Comparison of ENCODE assay signal across 12 cellular contexts in genomic region chr4:2255501-2256155, GRCh38. TPM values are rescaled to one million over a fixed set of nuclear protein-coding genes. Genes with fewer than 3 reads are reported as not detected.
DNase-seq lines count a peak whose midpoint lies in the region; ATAC-seq and TF ChIP-seq lines count a peak whose summit lies in the region.
"Had no signal": no experiment of that assay in that cellular context is flagged by ENCODE, and none has a peak within 500 bp of the region (broad histone marks: within the 10 kb centered on the region; RNA-seq: fewer than 3 reads in every experiment).

No MANE protein-coding gene starts in this region.

- intact Hi-C loops in ascending aorta (cut with DNase I) (loop anchor here (2.0 kb wide), 1 partner anchor 1037 kb away; the partner anchor contains the start of gene RGS12), left cardiac atrium (cut with DNase I) (no loop called here), sigmoid colon (cut with DNase I) (no loop called here)

- H3K9ac ChIP-seq in neural progenitor cell: no peak overlapping the region

- TF ChIP-seq POLR2A in sigmoid colon (IDR thresholded peaks at IDR 0.05): no peak

- H3K79me2 ChIP-seq in neural progenitor cell (ENCODE audit: low read depth): peaks cover 15% of the 10 kb centered on the region

- H3F3A ChIP-seq in neural progenitor cell (ENCODE audit: low read depth): no peaks in the 10 kb centered on the region

- H3K36me3 Mint-ChIP-seq in neural progenitor cell: peaks cover 13% of the 10 kb centered on the region

- ATAC-seq in left cardiac atrium (peak; percentile 42 to 55), GM18520 (IDR thresholded peaks at IDR 0.05; ENCODE audit: unreplicated experiment) (no peak), HG03196 (IDR thresholded peaks at IDR 0.05; ENCODE audit: unreplicated experiment) (no peak)

- H3K27me3 ChIP-seq in GM06990 (replicated peaks; ENCODE audit: control insufficient read depth, insufficient read depth, low read length): no peaks in the 10 kb centered on the region
- H3K27me3 ChIP-seq in ascending aorta: no peaks in the 10 kb centered on the region
- no peaks in the 10 kb centered on the region for H3K27me3 ChIP-seq in sigmoid colon
- H3K27me3 ChIP-seq in neural progenitor cell: no peaks in the 10 kb centered on the region

- no peaks in the 10 kb centered on the region for H3K9me3 ChIP-seq in ascending aorta
- no peaks in the 10 kb centered on the region for H3K9me3 ChIP-seq in sigmoid colon
- H3K9me3 ChIP-seq in neural progenitor cell (ENCODE audit: low read depth): no peaks in the 10 kb centered on the region

- H3K36me3 ChIP-seq in GM06990 (ENCODE audit: control insufficient read depth, insufficient read depth, low read length) (peaks cover 28% of the 10 kb centered on the region), ascending aorta (peaks cover 21 to 43% of the 10 kb centered on the region in 2 donors), sigmoid colon (peaks cover 8 to 52% (median 29%) of the 10 kb centered on the region in 4 donors), neural progenitor cell (no peaks in the 10 kb centered on the region)

- no peaks in the 10 kb centered on the region for H3K9me3 Mint-ChIP-seq in neural progenitor cell

- TF ChIP-seq EP300 in sigmoid colon (IDR thresholded peaks at IDR 0.05): no peak

- peaks cover 10% of the 10 kb centered on the region for H3K27me3 Mint-ChIP-seq in neural progenitor cell (ENCODE audit: insufficient read depth, low read depth)

- no peak overlapping the region for H2AFZ ChIP-seq in neural progenitor cell (replicated peaks)

- H3K4me2 ChIP-seq in neural progenitor cell: no peak overlapping the region
- H3K4me2 ChIP-seq: smooth muscle cell had no signal

- H3K4me3 ChIP-seq in GM06990 (replicated peaks; ENCODE audit: low read depth, low read length) (no peak overlapping the region), ascending aorta (peak overlapping the region; percentile 26 to 98), sigmoid colon (peak overlapping the region in 3 of 4 donors; percentile 16 to 27 (median 25)), neural progenitor cell (no peak overlapping the region)
- H3K4me3 ChIP-seq: smooth muscle cell had no signal

- H3K4me1 Mint-ChIP-seq in neural progenitor cell: peaks cover 5% of the 10 kb centered on the region

- DNase-seq in GM06990 (ENCODE audit: extremely low read depth, insufficient read length) (peak; percentile 4), ascending aorta (ENCODE audit: low spot score in 2 of 2) (peak; percentile 11 to 65), left cardiac atrium (peak; percentile 55), sigmoid colon (peak; percentile 76), neural progenitor cell (ENCODE audit: low spot score) (no peak), GM03348 (ENCODE audit: low spot score) (no peak)
- DNase-seq: activated gamma-delta T cell treated with Interleukin-2 at 50 U/mL for 16 hours, hippocampal formation, NCI-H187 had no signal

- H4K20me1 ChIP-seq in neural progenitor cell (ENCODE audit: low read depth): peaks cover 88% of the 10 kb centered on the region

- 76 to 85% methylated on average over 18 of the region's 18 CpGs for WGBS in sigmoid colon, 2 donors

- H3K4me3 Mint-ChIP-seq in neural progenitor cell: no peak overlapping the region

- TF ChIP-seq CTCF in GM06990 (IDR thresholded peaks at IDR 0.05; ENCODE audit: insufficient read depth, low read length, poor library complexity, severe bottlenecking): no peak
- no peak for TF ChIP-seq CTCF in ascending aorta (IDR thresholded peaks at IDR 0.05)
- TF ChIP-seq CTCF in sigmoid colon (IDR thresholded peaks at IDR 0.05): no peak
- TF ChIP-seq CTCF in neural progenitor cell (IDR thresholded peaks at IDR 0.05): no peak

- peak overlapping the region; percentile 95 to 96 for H3K27ac ChIP-seq in ascending aorta
- H3K27ac ChIP-seq in sigmoid colon: peak overlapping the region; percentile 87 to 96 (median 94)
- no peak overlapping the region for H3K27ac ChIP-seq in neural progenitor cell

- no peak overlapping the region for H3K27ac Mint-ChIP-seq in neural progenitor cell

- H3K4me1 ChIP-seq in ascending aorta (peaks cover 47 to 67% of the 10 kb centered on the region in 2 donors), sigmoid colon (peaks cover 0 to 68% (median 59%) of the 10 kb centered on the region in 4 donors), neural progenitor cell (peaks cover 4% of the 10 kb centered on the region)

RNA-seq across cellular contexts. Expression of gene MXD4, which starts 6.3 kb away (rescaled TPM):
- total RNA-seq in ascending aorta: 83.2 TPM
- 10 to 100 TPM; 27.7 to 46.9 TPM for total RNA-seq in left cardiac atrium
- total RNA-seq in sigmoid colon: 10 to 100 TPM; 36.4 to 62.0 (median 38.7) TPM
- polyA plus RNA-seq in sigmoid colon: 10 to 100 TPM; 25.0 to 32.8 (median 27.6) TPM
- 22.7 and 58.8 TPM in 2 replicates for total RNA-seq in neural progenitor cell (ENCODE audit: low replicate concordance)

RNA-seq across cellular contexts. Expression of gene HAUS3, which starts 13.7 kb away (rescaled TPM):
- 9.0 TPM for total RNA-seq in ascending aorta
- 1 to 10 TPM; 6.7 to 7.3 TPM for total RNA-seq in left cardiac atrium
- total RNA-seq in sigmoid colon: 10 to 100 TPM; 12.1 to 18.5 (median 16.4) TPM
- polyA plus RNA-seq in sigmoid colon: 1 to 10 TPM; 3.2 to 7.7 (median 6.0) TPM
- total RNA-seq in neural progenitor cell (ENCODE audit: low replicate concordance): 24.4 and 25.0 TPM in 2 replicates

RNA-seq across cellular contexts. Expression of gene POLN, which starts 13.7 kb away (rescaled TPM):
- 0.21 TPM for total RNA-seq in ascending aorta
- total RNA-seq in left cardiac atrium: 1 to 10 TPM; 2.4 to 6.3 TPM
- total RNA-seq in sigmoid colon: 1 to 10 TPM; 1.8 to 9.4 (median 2.6) TPM
- polyA plus RNA-seq in sigmoid colon: 1 to 10 TPM in 1 of 3 donors, under 1 TPM in 1, not detected in 1; 0.60 to 1.1 TPM
- total RNA-seq in neural progenitor cell (ENCODE audit: low replicate concordance): 1.5 and 1.7 TPM in 2 replicates

Comparison
In these comparisons a context has a peak if more than half of its experiments do, and no peak if none do; other contexts are left out.
1. DNase-seq: peak in GM06990 (single experiment), ascending aorta (2 of 2), left cardiac atrium (single experiment) and sigmoid colon (single experiment); none in neural progenitor cell (single experiment) and GM03348 (single experiment).
2. H3K4me3 ChIP-seq: peak in ascending aorta (2 of 2) and sigmoid colon (3 of 4); none in GM06990 (single experiment) and neural progenitor cell (single experiment).
3. ATAC-seq: peak in left cardiac atrium (2 of 2); none in GM18520 (single experiment) and HG03196 (single experiment).